ENCODE assay signal across 8 cellular contexts in the genomic region with DNA sequence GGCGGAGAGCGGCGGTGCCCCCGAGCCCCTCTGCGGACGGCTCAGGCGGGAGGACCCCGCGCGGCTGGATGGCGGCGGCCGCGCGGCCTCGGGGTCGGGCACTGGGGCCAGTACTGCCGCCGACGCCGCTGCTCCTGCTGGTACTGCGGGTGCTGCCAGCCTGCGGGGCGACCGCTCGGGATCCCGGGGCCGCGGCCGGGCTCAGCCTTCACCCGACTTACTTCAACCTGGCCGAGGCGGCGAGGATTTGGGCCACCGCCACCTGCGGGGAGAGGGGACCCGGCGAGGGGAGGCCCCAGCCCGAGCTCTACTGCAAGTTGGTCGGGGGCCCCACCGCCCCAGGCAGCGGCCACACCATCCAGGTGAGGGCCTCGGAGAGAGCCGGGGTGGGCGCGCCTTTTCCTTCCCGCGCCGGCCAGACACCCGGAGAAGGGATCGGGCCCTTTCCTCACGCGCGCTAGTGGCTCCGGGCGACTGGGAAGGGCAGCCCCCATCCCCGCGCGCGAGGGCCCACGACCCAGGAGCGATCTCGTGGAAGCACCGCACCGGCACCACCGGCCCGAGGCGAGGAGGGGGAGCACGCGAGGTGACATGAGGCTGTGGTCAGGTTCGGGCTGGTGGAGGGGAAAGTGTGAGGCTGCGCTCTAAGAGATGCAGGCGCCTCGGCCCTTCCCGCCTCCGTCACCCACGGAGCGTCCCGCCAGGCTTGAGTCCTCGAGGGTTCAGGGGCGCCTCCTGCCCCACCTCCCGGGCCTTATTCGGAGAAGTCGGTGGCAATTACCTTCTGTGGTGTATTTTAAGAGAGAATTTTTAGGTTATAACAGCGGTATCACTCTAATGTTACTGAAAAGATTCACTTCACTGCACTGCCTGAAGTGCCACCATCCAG. TPM values are rescaled to one million over a fixed set of nuclear protein-coding genes. Genes with fewer than 3 reads are reported as not detected.
DNase-seq lines count a peak whose midpoint lies in the region; ATAC-seq and TF ChIP-seq lines count a peak whose summit lies in the region.

No MANE protein-coding gene starts in this region.

- POLR2A ChIA-PET in T-cell (lab: Charles Lee): no interaction called here
- POLR2A ChIA-PET in naive thymus-derived CD8-positive, alpha-beta T cell (lab: Charles Lee): no interaction called here

- no peak for TF ChIP-seq CTCF in endothelial cell (IDR thresholded peaks at IDR 0.05; ENCODE audit: unreplicated experiment)

- peak; percentile 12 for DNase-seq in DMS79 treated with DMSO at 0.1 percent for 48 hours (lab: John Stamatoyannopoulos, UW)
- no peak for DNase-seq in DMS79 (lab: John Stamatoyannopoulos, UW)
- DNase-seq in T-cell: peak in 6 of 34 experiments; percentile 1 to 10 (median 5)
- peak; percentile 14 for DNase-seq in endothelial cell (ENCODE audit: low spot score)
- peak in 2 of 10 donors; percentile 9 to 12 for DNase-seq in naive thymus-derived CD8-positive, alpha-beta T cell
- no peak for DNase-seq in NCI-H1105 treated with DMSO at 0.1 percent for 48 hours (lab: John Stamatoyannopoulos, UW)
- DNase-seq in hippocampal formation (lab: John Stamatoyannopoulos, UW): no peak

- H3K9me3 Mint-ChIP-seq in T-cell: no peaks in the 10 kb centered on the region
- no peaks in the 10 kb centered on the region for H3K9me3 Mint-ChIP-seq in endothelial cell (ENCODE audit: unreplicated experiment)
- H3K9me3 Mint-ChIP-seq in naive thymus-derived CD8-positive, alpha-beta T cell: no peaks in the 10 kb centered on the region

- H3K36me3 Mint-ChIP-seq in T-cell (no peaks in the 10 kb centered on the region), endothelial cell (ENCODE audit: low read depth, unreplicated experiment) (no peaks in the 10 kb centered on the region)
- no peaks in the 10 kb centered on the region for H3K36me3 Mint-ChIP-seq in naive thymus-derived CD8-positive, alpha-beta T cell

- H3K27ac Mint-ChIP-seq in T-cell (no peak overlapping the region), endothelial cell (ENCODE audit: unreplicated experiment) (no peak overlapping the region)
- no peak overlapping the region for H3K27ac Mint-ChIP-seq in naive thymus-derived CD8-positive, alpha-beta T cell

- H3K4me1 Mint-ChIP-seq in T-cell: peaks cover 11% of the 10 kb centered on the region in 3 donors
- H3K4me1 Mint-ChIP-seq in endothelial cell (ENCODE audit: unreplicated experiment): peaks cover 5% of the 10 kb centered on the region
- H3K4me1 Mint-ChIP-seq in naive thymus-derived CD8-positive, alpha-beta T cell: peaks cover 5 to 12% (median 8%) of the 10 kb centered on the region in 4 donors

- CTCF ChIA-PET in T-cell (lab: Charles Lee): no interaction called here

- peak overlapping the region; percentile 34 to 74 (median 36) for H3K4me3 Mint-ChIP-seq in T-cell
- no peak overlapping the region for H3K4me3 Mint-ChIP-seq in endothelial cell (ENCODE audit: unreplicated experiment)
- H3K4me3 Mint-ChIP-seq in naive thymus-derived CD8-positive, alpha-beta T cell: peak overlapping the region; percentile 15 to 75 (median 60)

- peaks cover 22 to 46% of the 10 kb centered on the region in 2 donors for H3K27me3 Mint-ChIP-seq in T-cell
- no peaks in the 10 kb centered on the region for H3K27me3 Mint-ChIP-seq in endothelial cell (ENCODE audit: unreplicated experiment)
- peaks cover 20 to 40% (median 39%) of the 10 kb centered on the region in 5 donors for H3K27me3 Mint-ChIP-seq in naive thymus-derived CD8-positive, alpha-beta T cell

- peak; percentile 44 to 60 (median 49) for ATAC-seq in T-cell (replicated peaks in 1 of 4)
- ATAC-seq in naive thymus-derived CD8-positive, alpha-beta T cell: peak; percentile 41 to 42
- ATAC-seq in GM21367 (IDR thresholded peaks at IDR 0.05; ENCODE audit: unreplicated experiment): no peak

RNA-seq across cellular contexts. Expression of gene LAMA3, which starts 0.6 kb away (rescaled TPM):
- total RNA-seq in T-cell: under 1 TPM in 3 of 5 donors, not detected in 2; 0.20 to 0.44 (median 0.26) TPM
- total RNA-seq in endothelial cell (ENCODE audit: unreplicated experiment): 1.7 TPM
- total RNA-seq in naive thymus-derived CD8-positive, alpha-beta T cell: not detected
- polyA plus RNA-seq in naive thymus-derived CD8-positive, alpha-beta T cell: not detected

RNA-seq across cellular contexts. Expression of gene ANKRD29, which starts 27.1 kb away (rescaled TPM):
- total RNA-seq in T-cell (under 1 TPM in 4 of 5 donors, not detected in 1; 0.23 to 0.48 (median 0.32) TPM), endothelial cell (ENCODE audit: unreplicated experiment) (not detected)
- total RNA-seq in naive thymus-derived CD8-positive, alpha-beta T cell: not detected
- polyA plus RNA-seq in naive thymus-derived CD8-positive, alpha-beta T cell: not detected

Comparison
In these comparisons a context has a peak if more than half of its experiments do, and no peak if none do; other contexts are left out.
1. DNase-seq: peak in DMS79 treated with DMSO at 0.1 percent for 48 hours (single experiment) and endothelial cell (single experiment); none in DMS79 (single experiment), NCI-H1105 treated with DMSO at 0.1 percent for 48 hours (single experiment) and hippocampal formation (0 of 2).